ENCODE assay signal across 29 cellular contexts in genomic region chr22:19547620-19548019, GRCh38. TPM values are rescaled to one million over a fixed set of nuclear protein-coding genes. Genes with fewer than 3 reads are reported as not detected.
"Had no signal": no experiment of that assay in that cellular context is flagged by ENCODE, and none has a peak within 500 bp of the region (broad histone marks: within the 10 kb centered on the region; RNA-seq: fewer than 3 reads in every experiment).

No MANE protein-coding gene starts in this region.

- H3K4me3 ChIP-seq: colonic mucosa, coronary artery, dorsolateral prefrontal cortex, esophagus muscularis mucosa, esophagus squamous epithelium, gastrocnemius medialis, gastroesophageal sphincter, heart left ventricle, heart right ventricle had no signal

- H3K27ac ChIP-seq: colonic mucosa, coronary artery, dorsolateral prefrontal cortex, epithelial cell of prostate, esophagus muscularis mucosa, esophagus squamous epithelium, foreskin keratinocyte, gastrocnemius medialis, gastroesophageal sphincter, heart left ventricle, heart right ventricle had no signal

- H3K36me3 ChIP-seq: colonic mucosa, esophagus muscularis mucosa, esophagus squamous epithelium, gastrocnemius medialis, gastroesophageal sphincter, heart left ventricle, heart right ventricle had no signal

- FAIRE-seq: colon, endometrium, endothelial cell of umbilical vein, frontal cortex had no signal

- ATAC-seq: effector memory CD8-positive, alpha-beta T cell; esophagus mucosa; foreskin keratinocyte; gastrocnemius medialis; gastroesophageal sphincter; heart left ventricle; heart right ventricle had no signal

- H3K9me3 ChIP-seq: colonic mucosa, esophagus muscularis mucosa, esophagus squamous epithelium, gastrocnemius medialis had no signal

- H3K27me3 ChIP-seq: colonic mucosa, foreskin keratinocyte, gastrocnemius medialis, heart left ventricle had no signal

- H3K4me1 ChIP-seq: colonic mucosa, esophagus muscularis mucosa, foreskin keratinocyte, gastrocnemius medialis, gastroesophageal sphincter had no signal

- DNase-seq: colonic mucosa; cortex of kidney; dermis blood vessel endothelial cell; dorsolateral prefrontal cortex; effector CD4-positive, alpha-beta T cell; effector CD8-positive, alpha-beta T cell; effector memory CD4-positive, alpha-beta T cell; effector memory CD8-positive, alpha-beta T cell; endodermal cell; erythroblast; esophagus squamous epithelium; foreskin fibroblast; foreskin keratinocyte; foreskin melanocyte; gastrocnemius medialis; glutamatergic neuron; heart left ventricle; heart right ventricle had no signal

RNA-seq across cellular contexts. Expression of gene CLDN5, which starts 23.4 kb away (rescaled TPM):
- total RNA-seq: fibroblast of villous mesenchyme, foreskin keratinocyte had no signal
- polyA plus RNA-seq: fibroblast of lung, foreskin keratinocyte had no signal
